20 cellular contexts compared by ENCODE assay signal in genomic region chr10:35770817-35771355, GRCh38.
DNase-seq lines count a peak whose midpoint lies in the region; ATAC-seq and TF ChIP-seq lines count a peak whose summit lies in the region.
"Had no signal": no experiment of that assay in that cellular context is flagged by ENCODE, and none has a peak within 500 bp of the region (broad histone marks: within the 10 kb centered on the region; RNA-seq: fewer than 3 reads in every experiment).

No MANE protein-coding gene starts in this region.

- TF ChIP-seq EP300 in upper lobe of left lung (IDR thresholded peaks at IDR 0.05) = no peak

- no peaks in the 10 kb centered on the region for H4K20me1 ChIP-seq in hepatocyte (ENCODE audit: insufficient read depth, poor library complexity, severe bottlenecking)
- H4K20me1 ChIP-seq: BLaER1 treated with 17β-estradiol and CSF1 and Interleukin-3, amounts not matched to agents 10 nM and 100 nM had no signal

- intact Hi-C loops in Right ventricle myocardium superior (cut with DNase I) (no loop called here), Right ventricle myocardium inferior (cut with DNase I) (no loop called here), mucosa of descending colon (cut with DNase I, micrococcal nuclease) (no loop called here)

- H3K27ac ChIP-seq in hepatocyte (no peak overlapping the region), upper lobe of left lung (no peak overlapping the region)
- H3K27ac ChIP-seq: BLaER1 treated with 17β-estradiol and CSF1 and Interleukin-3, amounts not matched to agents 10 nM and 100 nM; HL-60 had no signal

- DNase-seq in Right ventricle myocardium superior (no peak), Right ventricle myocardium inferior (ENCODE audit: missing footprints) (no peak), hepatocyte (ENCODE audit: low spot score) (peak; percentile 50), mucosa of descending colon (peak in 1 of 3 donors; percentile 25), upper lobe of left lung (peak in 1 of 2 donors; percentile 33), GOT3 (lab: John Stamatoyannopoulos, UW) (no peak)
- DNase-seq in activated effector memory CD4-positive, alpha-beta T cell treated with anti-CD3 and anti-CD28 coated beads, Interleukin-2, amount 50 U/mL, for 16 hours = no peak
- DNase-seq in activated CD4-positive, alpha-beta T cell treated with anti-CD3 and anti-CD28 coated beads for 4 hours = no peak
- DNase-seq: 8988T; DMS153; EL; KG1; NCI-H1092; NCI-H2107; NCI-H69; NK-92 treated with Interleukin-12 subunit alpha and Interleukin-12 subunit beta, amount 100 ng/mL, for 24 hours; OCI-M1 had no signal

- TF ChIP-seq CTCF in hepatocyte (IDR thresholded peaks at IDR 0.05; ENCODE audit: poor library complexity) (no peak), mucosa of descending colon (IDR thresholded peaks at IDR 0.05) (no peak), upper lobe of left lung (IDR thresholded peaks at IDR 0.05) (no peak)

- H3K79me2 ChIP-seq in hepatocyte = no peaks in the 10 kb centered on the region

- H3K4me2 ChIP-seq in hepatocyte = no peak overlapping the region
- H3K4me2 ChIP-seq: BLaER1 treated with 17β-estradiol and CSF1 and Interleukin-3, amounts not matched to agents 10 nM and 100 nM had no signal

- peaks cover 12% of the 10 kb centered on the region for H3K4me1 ChIP-seq in hepatocyte (ENCODE audit: insufficient read depth)
- H3K4me1 ChIP-seq in mucosa of descending colon (ENCODE audit: low read depth) = peaks cover 4% of the 10 kb centered on the region
- peaks cover 3 to 12% (median 6%) of the 10 kb centered on the region in 4 donors for H3K4me1 ChIP-seq in upper lobe of left lung

- no peaks in the 10 kb centered on the region for H3K27me3 ChIP-seq in hepatocyte
- H3K27me3 ChIP-seq in upper lobe of left lung = no peaks in the 10 kb centered on the region
- H3K27me3 ChIP-seq: BLaER1 treated with 17β-estradiol and CSF1 and Interleukin-3, amounts not matched to agents 10 nM and 100 nM had no signal

- no peaks in the 10 kb centered on the region for H3K36me3 ChIP-seq in hepatocyte (replicated peaks; ENCODE audit: insufficient read depth, low read depth)
- no peaks in the 10 kb centered on the region for H3K36me3 ChIP-seq in mucosa of descending colon (ENCODE audit: low read depth)
- no peaks in the 10 kb centered on the region for H3K36me3 ChIP-seq in upper lobe of left lung
- H3K36me3 ChIP-seq: BLaER1 treated with 17β-estradiol and CSF1 and Interleukin-3, amounts not matched to agents 10 nM and 100 nM had no signal

- WGBS in hepatocyte (ENCODE audit: low lambda C conversion rate, missing lambda C conversion rate) = 30% methylated on average over 4 of the region's 4 CpGs
- 63 to 64% methylated on average over 4 of the region's 4 CpGs for WGBS in upper lobe of left lung, 2 donors

- H3K9me3 ChIP-seq in hepatocyte (ENCODE audit: low read depth) (no peaks in the 10 kb centered on the region), mucosa of descending colon (no peaks in the 10 kb centered on the region), upper lobe of left lung (no peaks in the 10 kb centered on the region)

- ATAC-seq in Right ventricle myocardium superior (ENCODE audit: poor library complexity) (peak; percentile 29), Right ventricle myocardium inferior (no peak), mucosa of descending colon (peak; percentile 65), upper lobe of left lung (ENCODE audit: low FRiP score in 2 of 2) (peak; percentile 45 to 87)
- ATAC-seq: HCT116 had no signal

- H3K4me3 ChIP-seq in hepatocyte (no peak overlapping the region), mucosa of descending colon (no peak overlapping the region), upper lobe of left lung (no peak overlapping the region)
- H3K4me3 ChIP-seq: BLaER1 treated with 17β-estradiol and CSF1 and Interleukin-3, amounts not matched to agents 10 nM and 100 nM had no signal

- H3K9me2 ChIP-seq in hepatocyte (replicated peaks; ENCODE audit: insufficient read depth) = no peaks in the 10 kb centered on the region

- TF ChIP-seq POLR2A in upper lobe of left lung (IDR thresholded peaks at IDR 0.05) = no peak

- no peak overlapping the region for H2AFZ ChIP-seq in hepatocyte
